In genomic region chr4:124947622-124948265, GRCh38 we compare ENCODE assay signal across 18 cellular contexts.
A peak's percentile ranks its signal among the peaks of the same experiment; 100 is the strongest.
DNase-seq lines count a peak whose midpoint lies in the region; ATAC-seq and TF ChIP-seq lines count a peak whose summit lies in the region.
"Had no signal": no experiment of that assay in that cellular context is flagged by ENCODE, and none has a peak within 500 bp of the region (broad histone marks: within the 10 kb centered on the region; RNA-seq: fewer than 3 reads in every experiment).

No MANE protein-coding gene starts in this region.

- peak overlapping the region; percentile 6; the same call in 1 of the 2 replicates for H3K27ac ChIP-seq in GM23248
- peak overlapping the region; percentile 72 for H3K27ac ChIP-seq in RWPE2 (ENCODE audit: poor library complexity, severe bottlenecking)
- H3K27ac ChIP-seq in epithelial cell of prostate: peak overlapping the region; percentile 18
- no peak overlapping the region for H3K27ac ChIP-seq in sigmoid colon
- H3K27ac ChIP-seq: coronary artery, ovary had no signal

- intact Hi-C loops in sigmoid colon (cut with DNase I): no loop called here

- ATAC-seq in RWPE2 (ENCODE audit: low read depth): no peak; the same call in 2 of the 3 replicates
- no peak for ATAC-seq in HG02981 (IDR thresholded peaks at IDR 0.05; ENCODE audit: unreplicated experiment)
- ATAC-seq in HG03175 (IDR thresholded peaks at IDR 0.05; ENCODE audit: unreplicated experiment): no peak
- ATAC-seq: Panc1 had no signal

- peak overlapping the region; percentile 53 for H2AFZ ChIP-seq in GM23248

- no peak for TF ChIP-seq CTCF in RWPE2 (IDR thresholded peaks at IDR 0.05; ENCODE audit: poor library complexity, severe bottlenecking)
- TF ChIP-seq CTCF in sigmoid colon (IDR thresholded peaks at IDR 0.05): no peak

- no peak for TF ChIP-seq EP300 in sigmoid colon (IDR thresholded peaks at IDR 0.05)

- H4K20me1 ChIP-seq in GM23248 (ENCODE audit: insufficient read depth): no peaks in the 10 kb centered on the region

- peak overlapping the region; percentile 57 for H3K4me2 ChIP-seq in GM23248 (ENCODE audit: unreplicated experiment)

- H3K4me1 ChIP-seq in GM23248 (ENCODE audit: insufficient read depth) (peaks cover 41% of the 10 kb centered on the region), RWPE2 (ENCODE audit: insufficient read depth, poor library complexity, severe bottlenecking) (peaks cover 59% of the 10 kb centered on the region), sigmoid colon (peaks cover 0 to 4% (median 2%) of the 10 kb centered on the region in 4 donors)

- H3K4me3 ChIP-seq in GM23248 (peak overlapping the region; percentile 28), RWPE2 (ENCODE audit: severe bottlenecking) (peak overlapping the region; percentile 0), sigmoid colon (no peak overlapping the region)
- H3K4me3 ChIP-seq: ascending aorta, coronary artery, ovary, stomach had no signal

- no peaks in the 10 kb centered on the region for H3K36me3 ChIP-seq in GM23248 (ENCODE audit: low read depth)
- no peaks in the 10 kb centered on the region for H3K36me3 ChIP-seq in RWPE2 (ENCODE audit: low read depth)
- H3K36me3 ChIP-seq in sigmoid colon: no peaks in the 10 kb centered on the region
- H3K36me3 ChIP-seq: ascending aorta, ovary, stomach had no signal

- H3K9me3 ChIP-seq in GM23248 (ENCODE audit: low read depth) (no peaks in the 10 kb centered on the region), RWPE2 (ENCODE audit: severe bottlenecking) (no peaks in the 10 kb centered on the region), sigmoid colon (no peaks in the 10 kb centered on the region)
- H3K9me3 ChIP-seq: ascending aorta, ovary, stomach had no signal

- H3K9me2 ChIP-seq in GM23248 (ENCODE audit: insufficient read depth): no peaks in the 10 kb centered on the region

- H3K79me2 ChIP-seq in GM23248 (ENCODE audit: insufficient read depth): no peaks in the 10 kb centered on the region

- WGBS in GM23248 (ENCODE audit: low coverage in 1 of 2, low lambda C conversion rate in 2 of 2, missing lambda C conversion rate in 2 of 2), 2 experiments: 51 to 55% methylated on average over 3 of the region's 3 CpGs
- 44 to 66% methylated on average over 3 of the region's 3 CpGs for WGBS in sigmoid colon, 2 donors

- H3K27me3 ChIP-seq in GM23248 (replicated peaks; ENCODE audit: insufficient read depth) (no peaks in the 10 kb centered on the region), RWPE2 (ENCODE audit: insufficient read depth, poor library complexity, severe bottlenecking) (no peaks in the 10 kb centered on the region), sigmoid colon (no peaks in the 10 kb centered on the region)
- H3K27me3 ChIP-seq: ascending aorta, ovary, stomach had no signal

- in situ Hi-C loops in GM23248 (cut with MboI): no loop called here

- no peak for TF ChIP-seq POLR2A in sigmoid colon (IDR thresholded peaks at IDR 0.05)

- peak; percentile 26 for DNase-seq in GM23248
- DNase-seq in RWPE2 (ENCODE audit: low spot score): no peak
- DNase-seq in epithelial cell of prostate (ENCODE audit: low read depth, low spot score): no peak
- peak; percentile 50 for DNase-seq in renal cortical epithelial cell (ENCODE audit: low read depth)
- no peak for DNase-seq in sigmoid colon
- DNase-seq: activated CD4-positive, alpha-beta T cell treated with anti-CD3 and anti-CD28 coated beads, Interleukin-2, amount 10 ng/mL, durations not matched to agents 7 days and 5 days; activated naive CD4-positive, alpha-beta T cell treated with Interleukin-2 at 50 U/mL for 16 hours; DND-41; Karpas-422; NCI-H1105 treated with DMSO at 0.1 percent for 48 hours; NCI-H748 treated with DMSO at 0.1 percent for 48 hours; ovary; stomach had no signal

- 0 out of 2 replicates have a peak overlapping the region, but pooled peaks have one; percentile 7 for H3K9ac ChIP-seq in GM23248

- H3F3A ChIP-seq in GM23248 (ENCODE audit: insufficient read depth): peaks cover 5% of the 10 kb centered on the region; the same call in 1 of the 2 replicates

Comparison
In these comparisons a context has a peak if more than half of its experiments do, and no peak if none do; other contexts are left out.
1. DNase-seq: peak in GM23248 (single experiment) and renal cortical epithelial cell (single experiment); none in RWPE2 (single experiment), epithelial cell of prostate (single experiment) and sigmoid colon (single experiment).
2. H3K27ac ChIP-seq: peak in GM23248 (single experiment), RWPE2 (single experiment) and epithelial cell of prostate (single experiment); none in sigmoid colon (0 of 4).
3. H3K4me3 ChIP-seq: peak in GM23248 (single experiment) and RWPE2 (single experiment); none in sigmoid colon (0 of 4).